Comparison of ENCODE assay signal across 13 cellular contexts in the genomic region with DNA sequence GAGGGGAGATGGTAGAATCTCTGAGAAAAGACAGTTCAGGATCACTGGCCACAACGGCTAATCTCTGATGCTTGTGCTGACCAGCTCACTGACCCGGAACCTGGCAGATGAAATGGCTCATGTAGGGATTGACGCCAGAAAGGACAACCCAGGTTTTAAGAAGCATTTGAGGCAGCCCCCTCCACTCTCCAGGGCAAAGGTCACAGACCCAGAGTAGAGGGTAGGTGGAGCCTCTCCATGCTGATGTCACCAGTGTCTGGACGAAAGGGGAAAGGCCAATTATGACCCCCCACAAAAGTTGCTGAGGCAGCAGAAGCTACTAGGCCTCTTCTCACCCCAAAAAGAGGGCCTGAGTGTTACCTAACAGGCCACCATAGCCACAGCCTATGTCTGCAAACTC. TPM values are rescaled to one million over a fixed set of nuclear protein-coding genes. Genes with fewer than 3 reads are reported as not detected.
DNase-seq lines count a peak whose midpoint lies in the region; ATAC-seq and TF ChIP-seq lines count a peak whose summit lies in the region.
"Had no signal": no experiment of that assay in that cellular context is flagged by ENCODE, and none has a peak within 500 bp of the region (broad histone marks: within the 10 kb centered on the region; RNA-seq: fewer than 3 reads in every experiment).

No MANE protein-coding gene starts in this region.

- no peak overlapping the region for H3K27ac ChIP-seq in fibroblast of lung (ENCODE audit: insufficient read depth, low read length)

- peaks cover 42% of the 10 kb centered on the region for H3K4me1 Mint-ChIP-seq in stimulated activated naive CD8-positive, alpha-beta T cell treated with anti-CD3 and anti-CD28 coated beads, Interleukin-15, Interleukin-2, amounts not matched to agents 100 ng/mL and 50 ng/mL, for 24 hours (ENCODE audit: low read depth)

- H4K20me1 ChIP-seq in fibroblast of lung (ENCODE audit: control insufficient read depth, extremely low read depth, insufficient read depth, low read length), result no peaks in the 10 kb centered on the region

- peaks cover 5% of the 10 kb centered on the region for H3K79me2 ChIP-seq in fibroblast of lung (ENCODE audit: control insufficient read depth, insufficient read depth, low read length)

- H3K9ac ChIP-seq in fibroblast of lung (ENCODE audit: insufficient read depth, low read length), result peak overlapping the region; percentile 6

- peaks cover 6% of the 10 kb centered on the region for H3K27me3 Mint-ChIP-seq in stimulated activated naive CD8-positive, alpha-beta T cell treated with anti-CD3 and anti-CD28 coated beads, Interleukin-15, Interleukin-2, amounts not matched to agents 100 ng/mL and 50 ng/mL, for 24 hours

- peaks cover 38% of the 10 kb centered on the region for H3K36me3 Mint-ChIP-seq in stimulated activated naive CD8-positive, alpha-beta T cell treated with anti-CD3 and anti-CD28 coated beads, Interleukin-15, Interleukin-2, amounts not matched to agents 100 ng/mL and 50 ng/mL, for 24 hours (ENCODE audit: low read depth)

- DNase-seq in stimulated activated naive CD8-positive, alpha-beta T cell treated with anti-CD3 and anti-CD28 coated beads, Interleukin-15, Interleukin-2, amounts not matched to agents 100 U/mL and 50 U/mL, for 24 hours, result no peak
- DNase-seq in SK-N-DZ (ENCODE audit: low spot score) (peak; percentile 8), fibroblast of lung (ENCODE audit: low read depth in 2 of 2) (no peak), NCI-H146 (lab: John Stamatoyannopoulos, UW) (no peak), NCI-H510A (lab: John Stamatoyannopoulos, UW) (no peak), NCI-H446 (lab: John Stamatoyannopoulos, UW) (no peak)
- DNase-seq in stimulated activated CD4-positive, alpha-beta T cell treated with anti-CD3 and anti-CD28 coated beads, Interleukin-12 subunit alpha, Interleukin-12 subunit beta, amount 100 ng/mL, for 4 hours, result no peak
- DNase-seq: adrenal gland, left colon, NCI-H1930, right cardiac atrium had no signal

- no peak for ATAC-seq in stimulated activated naive CD8-positive, alpha-beta T cell treated with anti-CD3 and anti-CD28 coated beads, Interleukin-15, Interleukin-2, amounts not matched to agents 100 U/mL and 50 U/mL, for 24 hours
- ATAC-seq: esophagus mucosa, left colon, right cardiac atrium had no signal

- TF ChIP-seq CTCF in fibroblast of lung (conservative IDR thresholded peaks at IDR 0.05 in 1 of 2, IDR thresholded peaks at IDR 0.05 in 1 of 2; ENCODE audit: low read depth in 1 of 2, low read length in 2 of 2), result no peak

- no peaks in the 10 kb centered on the region for H3K9me3 ChIP-seq in fibroblast of lung (ENCODE audit: control insufficient read depth, insufficient read depth, low read depth, low read length)
- H3K9me3 ChIP-seq: adrenal gland had no signal

- peak overlapping the region; percentile 99 for H3K4me2 ChIP-seq in fibroblast of lung (ENCODE audit: extremely low read depth, insufficient read depth, low read length)

- H3K36me3 ChIP-seq in fibroblast of lung (ENCODE audit: control insufficient read depth, insufficient read depth, low read length), result peaks cover 11% of the 10 kb centered on the region
- H3K36me3 ChIP-seq: adrenal gland had no signal

- no peaks in the 10 kb centered on the region for H3K9me3 Mint-ChIP-seq in stimulated activated naive CD8-positive, alpha-beta T cell treated with anti-CD3 and anti-CD28 coated beads, Interleukin-15, Interleukin-2, amounts not matched to agents 100 ng/mL and 50 ng/mL, for 24 hours

- H3K27me3 ChIP-seq in fibroblast of lung (ENCODE audit: control insufficient read depth, insufficient read depth, low read length), result peaks cover 11% of the 10 kb centered on the region
- H3K27me3 ChIP-seq: adrenal gland had no signal

- H3K4me1 ChIP-seq in fibroblast of lung (ENCODE audit: control insufficient read depth, extremely low read depth, insufficient read depth, low read length), result peaks cover 15% of the 10 kb centered on the region

- H2AFZ ChIP-seq in fibroblast of lung (ENCODE audit: low read length), result no peak overlapping the region

- H3K27ac Mint-ChIP-seq in stimulated activated naive CD8-positive, alpha-beta T cell treated with anti-CD3 and anti-CD28 coated beads, Interleukin-15, Interleukin-2, amounts not matched to agents 100 ng/mL and 50 ng/mL, for 24 hours, result peak overlapping the region; percentile 75

- H3K4me3 Mint-ChIP-seq in stimulated activated naive CD8-positive, alpha-beta T cell treated with anti-CD3 and anti-CD28 coated beads, Interleukin-15, Interleukin-2, amounts not matched to agents 100 ng/mL and 50 ng/mL, for 24 hours, result peak overlapping the region; percentile 95

- H3K4me3 ChIP-seq in fibroblast of lung (replicated peaks in 1 of 4; ENCODE audit: control extremely low read depth in 1 of 4, insufficient read depth in 1 of 4, low read depth in 3 of 4, low read length in 4 of 4), result no peak overlapping the region

RNA-seq across cellular contexts. Expression of gene METTL1, which starts 1.2 kb away (rescaled TPM):
- 9.8 and 11.7 TPM in 2 replicates for polyA plus RNA-seq in SK-N-DZ (2014; cell fraction: cytosol; rRNA removed)
- 19.3 and 31.1 TPM in 2 replicates for polyA plus RNA-seq in SK-N-DZ (2014; cell fraction: nucleus; rRNA removed)
- 3.5 and 6.4 TPM in 2 replicates for total RNA-seq in fibroblast of lung
- 16.9 and 28.5 TPM in 2 replicates for polyA plus RNA-seq in fibroblast of lung
- polyA plus RNA-seq in fibroblast of lung (2012), result 21.0 and 31.8 TPM in 2 replicates
- 25.6 and 84.0 TPM in 2 replicates for polyA minus RNA-seq in fibroblast of lung (ENCODE audit: low replicate concordance)

RNA-seq across cellular contexts. Expression of gene EEF1AKMT3, which starts 1.7 kb away (rescaled TPM):
- polyA plus RNA-seq in SK-N-DZ (2014; cell fraction: cytosol; rRNA removed), result 4.9 and 7.5 TPM in 2 replicates
- polyA plus RNA-seq in SK-N-DZ (2014; cell fraction: nucleus; rRNA removed), result 6.4 and 10.0 TPM in 2 replicates
- total RNA-seq in fibroblast of lung, result 3.9 and 8.9 TPM in 2 replicates
- 6.7 and 11.9 TPM in 2 replicates for polyA plus RNA-seq in fibroblast of lung
- polyA plus RNA-seq in fibroblast of lung (2012), result 4.3 and 7.2 TPM in 2 replicates
- 8.7 and 24.9 TPM in 2 replicates for polyA minus RNA-seq in fibroblast of lung (ENCODE audit: low replicate concordance)

RNA-seq across cellular contexts. Expression of gene CYP27B1, which starts 3.9 kb away (rescaled TPM):
- polyA plus RNA-seq in SK-N-DZ (2014; cell fraction: cytosol; rRNA removed), result 2.3 and 4.5 TPM in 2 replicates
- 17.2 and 30.3 TPM in 2 replicates for polyA plus RNA-seq in SK-N-DZ (2014; cell fraction: nucleus; rRNA removed)
- total RNA-seq in fibroblast of lung, result under 0.01 and 0.17 TPM in 2 replicates
- polyA plus RNA-seq in fibroblast of lung, result 0.26 and 0.29 TPM in 2 replicates
- 0.09 and 0.21 TPM in 2 replicates for polyA plus RNA-seq in fibroblast of lung (2012)
- not detected in 2 replicates for polyA minus RNA-seq in fibroblast of lung (ENCODE audit: low replicate concordance)

RNA-seq across cellular contexts. Expression of gene TSFM, which starts 11.9 kb away (rescaled TPM):
- 69.4 and 76.1 TPM in 2 replicates for polyA plus RNA-seq in SK-N-DZ (2014; cell fraction: cytosol; rRNA removed)
- 49.0 and 61.3 TPM in 2 replicates for polyA plus RNA-seq in SK-N-DZ (2014; cell fraction: nucleus; rRNA removed)
- total RNA-seq in fibroblast of lung, result 15.5 and 20.3 TPM in 2 replicates
- 16.8 and 19.0 TPM in 2 replicates for polyA plus RNA-seq in fibroblast of lung
- polyA plus RNA-seq in fibroblast of lung (2012), result 32.2 and 40.9 TPM in 2 replicates
- 7.3 and 10.9 TPM in 2 replicates for polyA minus RNA-seq in fibroblast of lung (ENCODE audit: low replicate concordance)

RNA-seq across cellular contexts. Expression of gene MARCHF9, which starts 15.8 kb away (rescaled TPM):
- 20.5 and 26.1 TPM in 2 replicates for polyA plus RNA-seq in SK-N-DZ (2014; cell fraction: cytosol; rRNA removed)
- polyA plus RNA-seq in SK-N-DZ (2014; cell fraction: nucleus; rRNA removed), result 28.3 and 38.3 TPM in 2 replicates
- total RNA-seq in fibroblast of lung, result 2.6 and 3.8 TPM in 2 replicates
- polyA plus RNA-seq in fibroblast of lung, result 4.8 and 5.6 TPM in 2 replicates
- polyA plus RNA-seq in fibroblast of lung (2012), result 5.1 and 5.4 TPM in 2 replicates
- polyA minus RNA-seq in fibroblast of lung (ENCODE audit: low replicate concordance), result 4.4 and 7.2 TPM in 2 replicates
